In the genomic region with DNA sequence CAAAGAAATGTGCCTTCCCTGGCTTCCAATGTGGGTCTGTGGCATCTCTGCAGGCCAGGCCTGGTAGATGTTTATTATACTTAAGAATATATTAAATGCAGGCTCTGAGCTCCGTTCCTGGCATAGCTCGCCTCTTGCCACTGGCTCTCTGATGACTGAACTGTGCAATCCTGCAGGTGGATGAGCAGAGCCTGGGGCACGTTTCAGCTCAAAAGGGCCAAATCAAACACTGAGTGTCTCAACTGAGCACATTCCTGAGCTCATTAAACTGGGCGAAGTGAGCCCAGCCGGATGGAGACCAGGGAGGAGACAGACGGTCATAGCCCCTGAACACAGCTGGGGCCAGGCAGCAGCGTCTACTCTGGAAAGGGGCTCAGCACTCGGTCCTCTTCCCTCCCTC, we compare ENCODE assay signal across 1 cellular context.
TF ChIP-seq lines count a peak whose summit lies in the region.

No MANE protein-coding gene starts in this region.

TF ChIP-seq in HepG2, 621 proteins besides CTCF, POLR2A, EP300 and RAD21:
- no peak for TF ChIP-seq DPF2 (CRISPR knock-in tag; IDR thresholded peaks at IDR 0.05; ENCODE audit: borderline replicate concordance, low read depth)
- no peak for TF ChIP-seq XRCC5 (optimal IDR thresholded peaks at IDR 0.05; ENCODE audit: low read length)
- no peak for TF ChIP-seq ZNF879 (CRISPR knock-in tag; IDR thresholded peaks at IDR 0.05)
- TF ChIP-seq KDM2A (CRISPR knock-in tag; IDR thresholded peaks at IDR 0.05; ENCODE audit: borderline replicate concordance, low read depth): no peak
- no peak for TF ChIP-seq GABPB1 (CRISPR knock-in tag; IDR thresholded peaks at IDR 0.05)
- no peak for TF ChIP-seq FOXA1 (IDR thresholded peaks at IDR 0.05)
- no peak for TF ChIP-seq FOXA1 (CRISPR knock-in tag; IDR thresholded peaks at IDR 0.05)
- TF ChIP-seq ZNF17 (CRISPR knock-in tag; IDR thresholded peaks at IDR 0.05): no peak
- no peak for TF ChIP-seq NKX3-1 (CRISPR knock-in tag; IDR thresholded peaks at IDR 0.05)
- TF ChIP-seq, protein P1, sequence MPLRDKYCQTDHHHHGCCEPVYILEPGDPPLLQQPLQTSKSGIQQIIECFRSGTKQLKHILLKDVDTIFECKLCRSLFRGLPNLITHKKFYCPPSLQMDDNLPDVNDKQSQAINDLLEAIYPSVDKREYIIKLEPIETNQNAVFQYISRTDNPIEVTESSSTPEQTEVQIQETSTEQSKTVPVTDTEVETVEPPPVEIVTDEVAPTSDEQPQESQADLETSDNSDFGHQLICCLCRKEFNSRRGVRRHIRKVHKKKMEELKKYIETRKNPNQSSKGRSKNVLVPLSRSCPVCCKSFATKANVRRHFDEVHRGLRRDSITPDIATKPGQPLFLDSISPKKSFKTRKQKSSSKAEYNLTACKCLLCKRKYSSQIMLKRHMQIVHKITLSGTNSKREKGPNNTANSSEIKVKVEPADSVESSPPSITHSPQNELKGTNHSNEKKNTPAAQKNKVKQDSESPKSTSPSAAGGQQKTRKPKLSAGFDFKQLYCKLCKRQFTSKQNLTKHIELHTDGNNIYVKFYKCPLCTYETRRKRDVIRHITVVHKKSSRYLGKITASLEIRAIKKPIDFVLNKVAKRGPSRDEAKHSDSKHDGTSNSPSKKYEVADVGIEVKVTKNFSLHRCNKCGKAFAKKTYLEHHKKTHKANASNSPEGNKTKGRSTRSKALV (CRISPR knock-in tag; IDR thresholded peaks at IDR 0.05): no peak
- no peak for TF ChIP-seq GATA4 (IDR thresholded peaks at IDR 0.05; ENCODE audit: borderline replicate concordance, low read depth)
- TF ChIP-seq, protein P2, sequence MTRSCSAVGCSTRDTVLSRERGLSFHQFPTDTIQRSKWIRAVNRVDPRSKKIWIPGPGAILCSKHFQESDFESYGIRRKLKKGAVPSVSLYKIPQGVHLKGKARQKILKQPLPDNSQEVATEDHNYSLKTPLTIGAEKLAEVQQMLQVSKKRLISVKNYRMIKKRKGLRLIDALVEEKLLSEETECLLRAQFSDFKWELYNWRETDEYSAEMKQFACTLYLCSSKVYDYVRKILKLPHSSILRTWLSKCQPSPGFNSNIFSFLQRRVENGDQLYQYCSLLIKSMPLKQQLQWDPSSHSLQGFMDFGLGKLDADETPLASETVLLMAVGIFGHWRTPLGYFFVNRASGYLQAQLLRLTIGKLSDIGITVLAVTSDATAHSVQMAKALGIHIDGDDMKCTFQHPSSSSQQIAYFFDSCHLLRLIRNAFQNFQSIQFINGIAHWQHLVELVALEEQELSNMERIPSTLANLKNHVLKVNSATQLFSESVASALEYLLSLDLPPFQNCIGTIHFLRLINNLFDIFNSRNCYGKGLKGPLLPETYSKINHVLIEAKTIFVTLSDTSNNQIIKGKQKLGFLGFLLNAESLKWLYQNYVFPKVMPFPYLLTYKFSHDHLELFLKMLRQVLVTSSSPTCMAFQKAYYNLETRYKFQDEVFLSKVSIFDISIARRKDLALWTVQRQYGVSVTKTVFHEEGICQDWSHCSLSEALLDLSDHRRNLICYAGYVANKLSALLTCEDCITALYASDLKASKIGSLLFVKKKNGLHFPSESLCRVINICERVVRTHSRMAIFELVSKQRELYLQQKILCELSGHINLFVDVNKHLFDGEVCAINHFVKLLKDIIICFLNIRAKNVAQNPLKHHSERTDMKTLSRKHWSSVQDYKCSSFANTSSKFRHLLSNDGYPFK (CRISPR knock-in tag; IDR thresholded peaks at IDR 0.05; ENCODE audit: borderline replicate concordance): no peak
- no peak for TF ChIP-seq ZNF33B (CRISPR knock-in tag; IDR thresholded peaks at IDR 0.05)
- TF ChIP-seq ZNF292 (CRISPR knock-in tag; IDR thresholded peaks at IDR 0.05; ENCODE audit: borderline replicate concordance, low read depth): no peak
- TF ChIP-seq RAD51 (IDR thresholded peaks at IDR 0.05; ENCODE audit: borderline replicate concordance): no peak
- no peak for TF ChIP-seq SIX1 (CRISPR knock-in tag; IDR thresholded peaks at IDR 0.05; ENCODE audit: borderline replicate concordance)
- TF ChIP-seq HNRNPLL (IDR thresholded peaks at IDR 0.05; ENCODE audit: low read depth, low read length, poor library complexity, severe bottlenecking): no peak
- TF ChIP-seq HDAC1 (CRISPR knock-in tag; IDR thresholded peaks at IDR 0.05): no peak
- TF ChIP-seq, protein P3, sequence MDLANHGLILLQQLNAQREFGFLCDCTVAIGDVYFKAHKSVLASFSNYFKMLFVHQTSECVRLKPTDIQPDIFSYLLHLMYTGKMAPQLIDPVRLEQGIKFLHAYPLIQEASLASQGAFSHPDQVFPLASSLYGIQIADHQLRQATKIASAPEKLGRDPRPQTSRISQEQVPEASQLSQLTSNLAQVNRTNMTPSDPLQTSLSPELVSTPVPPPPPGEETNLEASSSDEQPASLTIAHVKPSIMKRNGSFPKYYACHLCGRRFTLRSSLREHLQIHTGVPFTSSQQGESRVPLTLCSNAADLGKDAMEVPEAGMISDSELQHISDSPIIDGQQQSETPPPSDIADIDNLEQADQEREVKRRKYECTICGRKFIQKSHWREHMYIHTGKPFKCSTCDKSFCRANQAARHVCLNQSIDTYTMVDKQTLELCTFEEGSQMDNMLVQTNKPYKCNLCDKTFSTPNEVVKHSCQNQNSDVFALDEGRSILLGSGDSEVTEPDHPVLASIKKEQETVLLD (CRISPR knock-in tag; IDR thresholded peaks at IDR 0.05; ENCODE audit: low read depth): no peak
- TF ChIP-seq MAFF (IDR thresholded peaks at IDR 0.05; ENCODE audit: low read depth, low read length): no peak
- TF ChIP-seq ZSCAN9 (CRISPR knock-in tag; IDR thresholded peaks at IDR 0.05; ENCODE audit: borderline replicate concordance): no peak
